Comparison of ENCODE assay signal across 21 cellular contexts in genomic region chr1:245365621-245366020, GRCh38.
"Had no signal": no experiment of that assay in that cellular context is flagged by ENCODE, and none has a peak within 500 bp of the region (broad histone marks: within the 10 kb centered on the region; RNA-seq: fewer than 3 reads in every experiment).

No MANE protein-coding gene starts in this region.

- H3K4me3 ChIP-seq: breast epithelium, heart left ventricle, mucosa of descending colon, prostate gland, spleen, thoracic aorta, upper lobe of right lung had no signal

- H3K4me1 ChIP-seq: breast epithelium, prostate gland, spleen, upper lobe of right lung had no signal

- DNase-seq: activated CD4-positive, alpha-beta T cell treated with anti-CD3 and anti-CD28 coated beads, Interleukin-2, amount 50 U/mL, for 4 hours; activated CD8-positive, alpha-beta memory T cell treated with anti-CD3 and anti-CD28 coated beads for 24 hours; activated CD8-positive, alpha-beta memory T cell treated with anti-CD3 and anti-CD28 coated beads, Interleukin-2, amount 50 U/mL, for 4 hours; activated naive CD4-positive, alpha-beta T cell treated with Interleukin-2 at 50 U/mL for 16 hours; activated naive CD8-positive, alpha-beta T cell treated with anti-CD3 and anti-CD28 coated beads for 36 hours; activated T-cell treated with anti-CD3 and anti-CD28 coated beads, Interleukin-2, amount 50 U/mL, for 4 hours; amniotic stem cell; heart left ventricle; mesenchymal stem cell; mucosa of descending colon; spleen; stimulated activated CD4-positive, alpha-beta T cell treated with anti-CD3 and anti-CD28 coated beads, Interleukin-4, amount 100 ng/mL, for 1 hour; stimulated activated naive CD4-positive, alpha-beta T cell; T-helper 1 cell; upper lobe of right lung had no signal

- H3K27ac ChIP-seq: breast epithelium, heart left ventricle, prostate gland, spleen, thoracic aorta, upper lobe of right lung had no signal

- H3K27me3 ChIP-seq: breast epithelium, spleen, upper lobe of right lung had no signal

- H3K9me3 ChIP-seq: breast epithelium, heart left ventricle, mucosa of descending colon, prostate gland, spleen, thoracic aorta, upper lobe of right lung had no signal

- H3K36me3 Mint-ChIP-seq: activated naive CD8-positive, alpha-beta T cell treated with anti-CD3 and anti-CD28 coated beads for 36 hours; WTC11 had no signal

- H3K9me3 Mint-ChIP-seq: activated T-cell treated with anti-CD3 and anti-CD28 coated beads, Interleukin-2, amount 50 U/mL, for 4 hours had no signal

- H3K27ac Mint-ChIP-seq: activated naive CD8-positive, alpha-beta T cell treated with anti-CD3 and anti-CD28 coated beads for 36 hours; WTC11 had no signal

- H3K36me3 ChIP-seq: breast epithelium, heart left ventricle, prostate gland, spleen, thoracic aorta, upper lobe of right lung had no signal

- H3K4me1 Mint-ChIP-seq: WTC11 had no signal

- H3K4me3 Mint-ChIP-seq: activated naive CD8-positive, alpha-beta T cell treated with anti-CD3 and anti-CD28 coated beads for 36 hours; activated T-cell treated with anti-CD3 and anti-CD28 coated beads, Interleukin-2, amount 50 U/mL, for 4 hours; WTC11 had no signal

- FAIRE-seq: endometrium, islet of Langerhans had no signal
